In the genomic region with DNA sequence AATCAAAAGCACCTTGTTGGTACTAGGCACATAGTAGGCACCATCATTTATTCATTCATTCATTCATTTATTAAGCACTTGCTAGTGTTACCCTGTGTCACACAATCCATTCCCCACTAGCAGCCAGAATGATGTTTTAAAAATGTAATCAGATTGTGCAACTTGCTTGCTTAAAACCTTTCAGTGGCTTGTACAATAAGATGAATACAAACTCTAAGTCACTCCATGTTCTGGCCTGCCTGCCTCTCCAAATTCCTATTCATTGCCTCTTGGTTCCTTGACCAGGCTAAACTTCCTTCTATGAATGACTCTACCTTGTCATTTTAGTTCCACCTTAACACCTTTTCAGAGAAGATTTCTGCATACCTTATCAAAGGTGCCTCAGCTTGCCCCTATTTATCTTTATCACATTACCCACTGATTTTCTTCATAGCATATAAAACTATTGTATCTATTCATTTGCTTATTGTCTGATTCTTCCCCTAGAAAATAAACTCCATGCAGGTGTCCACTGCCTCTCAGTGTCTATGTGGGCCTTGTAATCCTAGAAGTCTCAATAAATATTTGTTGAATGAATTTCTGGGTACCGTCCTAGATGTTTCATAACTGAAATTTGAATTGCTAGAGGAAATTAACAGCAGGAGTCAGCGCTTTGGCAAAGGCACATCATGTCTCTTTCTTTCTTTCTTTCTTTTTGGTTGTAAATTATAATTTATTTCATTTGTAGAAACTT, we compare ENCODE assay signal across 1 cellular context.
TF ChIP-seq lines count a peak whose summit lies in the region.

No MANE protein-coding gene starts in this region.

TF ChIP-seq in IMR-90, 13 proteins besides CTCF, POLR2A, EP300 and RAD21:
- TF ChIP-seq CEBPB (IDR thresholded peaks at IDR 0.05; ENCODE audit: low read depth, low read length): peak; percentile 70
- TF ChIP-seq MXI1 (IDR thresholded peaks at IDR 0.05; ENCODE audit: borderline replicate concordance, low read depth, low read length): no peak
- no peak for TF ChIP-seq FOS (IDR thresholded peaks at IDR 0.05; ENCODE audit: low read depth, low read length)
- TF ChIP-seq CHD1 (IDR thresholded peaks at IDR 0.05; ENCODE audit: low read depth, low read length): no peak
- no peak for TF ChIP-seq SMC3 (IDR thresholded peaks at IDR 0.05; ENCODE audit: low read depth, low read length)
- TF ChIP-seq MAFK (IDR thresholded peaks at IDR 0.05; ENCODE audit: low read depth, low read length): no peak
- TF ChIP-seq MAZ (IDR thresholded peaks at IDR 0.05; ENCODE audit: borderline replicate concordance, low read depth, low read length): no peak
- TF ChIP-seq, protein P1, sequence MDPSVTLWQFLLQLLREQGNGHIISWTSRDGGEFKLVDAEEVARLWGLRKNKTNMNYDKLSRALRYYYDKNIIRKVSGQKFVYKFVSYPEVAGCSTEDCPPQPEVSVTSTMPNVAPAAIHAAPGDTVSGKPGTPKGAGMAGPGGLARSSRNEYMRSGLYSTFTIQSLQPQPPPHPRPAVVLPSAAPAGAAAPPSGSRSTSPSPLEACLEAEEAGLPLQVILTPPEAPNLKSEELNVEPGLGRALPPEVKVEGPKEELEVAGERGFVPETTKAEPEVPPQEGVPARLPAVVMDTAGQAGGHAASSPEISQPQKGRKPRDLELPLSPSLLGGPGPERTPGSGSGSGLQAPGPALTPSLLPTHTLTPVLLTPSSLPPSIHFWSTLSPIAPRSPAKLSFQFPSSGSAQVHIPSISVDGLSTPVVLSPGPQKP (IDR thresholded peaks at IDR 0.05; ENCODE audit: borderline replicate concordance, low read depth, low read length): no peak
TF ChIP-seq in IMR-90: peak in this region for 1.
